In the genomic region with DNA sequence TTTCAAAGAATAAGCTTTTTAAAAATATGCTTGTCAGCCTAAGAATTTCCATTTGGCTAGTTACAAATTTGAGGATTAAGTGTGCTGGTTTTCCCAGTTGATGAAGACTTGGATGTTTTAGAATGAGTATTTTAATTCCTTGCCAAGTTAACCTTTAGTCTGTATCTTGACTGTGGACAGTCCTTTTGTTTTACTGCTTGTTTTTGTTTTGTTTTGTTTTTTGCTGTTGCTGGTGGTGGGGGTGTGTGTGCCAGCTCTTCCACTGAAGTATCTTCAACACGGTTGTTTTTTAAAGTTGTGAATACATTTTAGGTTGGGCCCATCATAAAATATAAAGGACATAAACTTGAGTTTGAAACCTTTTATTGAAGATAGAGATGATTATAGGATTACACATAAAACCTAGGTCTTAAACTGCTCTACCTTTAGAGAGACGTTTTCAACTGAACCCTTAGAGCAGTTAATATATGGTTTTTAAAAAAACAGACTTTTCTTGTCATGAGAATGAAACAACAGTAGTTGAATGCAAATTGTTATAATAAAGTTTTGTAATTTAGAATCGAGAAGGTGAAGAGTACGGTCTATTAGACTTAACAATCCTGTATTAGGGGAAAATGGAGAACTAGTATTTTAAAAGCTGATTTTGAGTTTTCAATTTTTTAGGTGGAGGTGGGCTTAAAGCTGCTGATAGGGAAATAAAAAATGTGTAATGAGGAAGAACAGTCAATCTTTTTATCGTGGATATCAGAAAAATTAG, we compare ENCODE assay signal across 1 cellular context.
TF ChIP-seq lines count a peak whose summit lies in the region.

No MANE protein-coding gene starts in this region.

TF ChIP-seq in K562, 482 proteins besides CTCF, POLR2A, EP300 and RAD21 (continued from another document):
- TF ChIP-seq, protein P1, sequence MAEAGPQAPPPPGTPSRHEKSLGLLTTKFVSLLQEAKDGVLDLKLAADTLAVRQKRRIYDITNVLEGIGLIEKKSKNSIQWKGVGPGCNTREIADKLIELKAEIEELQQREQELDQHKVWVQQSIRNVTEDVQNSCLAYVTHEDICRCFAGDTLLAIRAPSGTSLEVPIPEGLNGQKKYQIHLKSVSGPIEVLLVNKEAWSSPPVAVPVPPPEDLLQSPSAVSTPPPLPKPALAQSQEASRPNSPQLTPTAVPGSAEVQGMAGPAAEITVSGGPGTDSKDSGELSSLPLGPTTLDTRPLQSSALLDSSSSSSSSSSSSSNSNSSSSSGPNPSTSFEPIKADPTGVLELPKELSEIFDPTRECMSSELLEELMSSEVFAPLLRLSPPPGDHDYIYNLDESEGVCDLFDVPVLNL (CRISPR knock-in tag; IDR thresholded peaks at IDR 0.05; ENCODE audit: low read depth), result no peak
- TF ChIP-seq RFX1 (IDR thresholded peaks at IDR 0.05), result no peak
- no peak for TF ChIP-seq CBX8 (IDR thresholded peaks at IDR 0.05; ENCODE audit: borderline replicate concordance, extremely low read depth, low read depth, low read length, poor library complexity, severe bottlenecking)
- 0 out of 2 replicates have a peak, but pooled peaks have one; percentile 19 for TF ChIP-seq ZKSCAN8 (CRISPR knock-in tag; IDR thresholded peaks at IDR 0.05)
- TF ChIP-seq, protein P2, sequence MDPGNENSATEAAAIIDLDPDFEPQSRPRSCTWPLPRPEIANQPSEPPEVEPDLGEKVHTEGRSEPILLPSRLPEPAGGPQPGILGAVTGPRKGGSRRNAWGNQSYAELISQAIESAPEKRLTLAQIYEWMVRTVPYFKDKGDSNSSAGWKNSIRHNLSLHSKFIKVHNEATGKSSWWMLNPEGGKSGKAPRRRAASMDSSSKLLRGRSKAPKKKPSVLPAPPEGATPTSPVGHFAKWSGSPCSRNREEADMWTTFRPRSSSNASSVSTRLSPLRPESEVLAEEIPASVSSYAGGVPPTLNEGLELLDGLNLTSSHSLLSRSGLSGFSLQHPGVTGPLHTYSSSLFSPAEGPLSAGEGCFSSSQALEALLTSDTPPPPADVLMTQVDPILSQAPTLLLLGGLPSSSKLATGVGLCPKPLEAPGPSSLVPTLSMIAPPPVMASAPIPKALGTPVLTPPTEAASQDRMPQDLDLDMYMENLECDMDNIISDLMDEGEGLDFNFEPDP (CRISPR knock-in tag; IDR thresholded peaks at IDR 0.05), result no peak
- TF ChIP-seq, protein P3, sequence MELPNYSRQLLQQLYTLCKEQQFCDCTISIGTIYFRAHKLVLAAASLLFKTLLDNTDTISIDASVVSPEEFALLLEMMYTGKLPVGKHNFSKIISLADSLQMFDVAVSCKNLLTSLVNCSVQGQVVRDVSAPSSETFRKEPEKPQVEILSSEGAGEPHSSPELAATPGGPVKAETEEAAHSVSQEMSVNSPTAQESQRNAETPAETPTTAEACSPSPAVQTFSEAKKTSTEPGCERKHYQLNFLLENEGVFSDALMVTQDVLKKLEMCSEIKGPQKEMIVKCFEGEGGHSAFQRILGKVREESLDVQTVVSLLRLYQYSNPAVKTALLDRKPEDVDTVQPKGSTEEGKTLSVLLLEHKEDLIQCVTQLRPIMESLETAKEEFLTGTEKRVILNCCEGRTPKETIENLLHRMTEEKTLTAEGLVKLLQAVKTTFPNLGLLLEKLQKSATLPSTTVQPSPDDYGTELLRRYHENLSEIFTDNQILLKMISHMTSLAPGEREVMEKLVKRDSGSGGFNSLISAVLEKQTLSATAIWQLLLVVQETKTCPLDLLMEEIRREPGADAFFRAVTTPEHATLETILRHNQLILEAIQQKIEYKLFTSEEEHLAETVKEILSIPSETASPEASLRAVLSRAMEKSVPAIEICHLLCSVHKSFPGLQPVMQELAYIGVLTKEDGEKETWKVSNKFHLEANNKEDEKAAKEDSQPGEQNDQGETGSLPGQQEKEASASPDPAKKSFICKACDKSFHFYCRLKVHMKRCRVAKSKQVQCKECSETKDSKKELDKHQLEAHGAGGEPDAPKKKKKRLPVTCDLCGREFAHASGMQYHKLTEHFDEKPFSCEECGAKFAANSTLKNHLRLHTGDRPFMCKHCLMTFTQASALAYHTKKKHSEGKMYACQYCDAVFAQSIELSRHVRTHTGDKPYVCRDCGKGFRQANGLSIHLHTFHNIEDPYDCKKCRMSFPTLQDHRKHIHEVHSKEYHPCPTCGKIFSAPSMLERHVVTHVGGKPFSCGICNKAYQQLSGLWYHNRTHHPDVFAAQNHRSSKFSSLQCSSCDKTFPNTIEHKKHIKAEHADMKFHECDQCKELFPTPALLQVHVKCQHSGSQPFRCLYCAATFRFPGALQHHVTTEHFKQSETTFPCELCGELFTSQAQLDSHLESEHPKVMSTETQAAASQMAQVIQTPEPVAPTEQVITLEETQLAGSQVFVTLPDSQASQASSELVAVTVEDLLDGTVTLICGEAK (IDR thresholded peaks at IDR 0.05), result peak; percentile 87
- TF ChIP-seq, protein P3 (CRISPR knock-in tag; IDR thresholded peaks at IDR 0.05), result peak; percentile 28; the same call in 1 of the 2 replicates
- TF ChIP-seq FOXJ2 (tag; IDR thresholded peaks at IDR 0.05), result peak; percentile 54; the same call in 1 of the 2 replicates
